Comparison of ENCODE assay signal across 9 cellular contexts in genomic region chr10:132684164-132684891, GRCh38.
DNase-seq lines count a peak whose midpoint lies in the region; ATAC-seq and TF ChIP-seq lines count a peak whose summit lies in the region.
"Had no signal": no experiment of that assay in that cellular context is flagged by ENCODE, and none has a peak within 500 bp of the region (broad histone marks: within the 10 kb centered on the region; RNA-seq: fewer than 3 reads in every experiment).

No MANE protein-coding gene starts in this region.

- H3K23me2 ChIP-seq in H9 (ENCODE audit: insufficient read length, low read depth, low read length, poor library complexity, severe bottlenecking) = no peaks in the 10 kb centered on the region

- H2AK5ac ChIP-seq in H9 (ENCODE audit: insufficient read length, low read length) = no peak overlapping the region

- POLR2A ChIA-PET in CD4-positive, alpha-beta T cell (lab: Charles Lee) = no interaction called here

- H4K91ac ChIP-seq in H9 (ENCODE audit: insufficient read length, low read depth, low read length) = no peak overlapping the region

- peaks cover 5% of the 10 kb centered on the region for H4K20me1 ChIP-seq in H9 (ENCODE audit: control insufficient read depth, insufficient read depth, insufficient read length)

- CTCF ChIA-PET in CD4-positive, alpha-beta T cell (lab: Charles Lee) = no interaction called here

- no peaks in the 10 kb centered on the region for H3K9me3 ChIP-seq in CD4-positive, alpha-beta T cell (ENCODE audit: control insufficient read depth, low read length)
- no peaks in the 10 kb centered on the region for H3K9me3 ChIP-seq in H9 (ENCODE audit: control insufficient read depth, low read depth, low read length)

- peak; percentile 89 for ATAC-seq in CD4-positive, alpha-beta T cell (ENCODE audit: poor library complexity)

- no peaks in the 10 kb centered on the region for H3K79me2 ChIP-seq in H9 (ENCODE audit: insufficient read depth, low read length)

- H4K8ac ChIP-seq in H9 (replicated peaks; ENCODE audit: insufficient read length, low read depth, low read length) = no peak overlapping the region

- no peak overlapping the region for H3K4ac ChIP-seq in H9 (ENCODE audit: low read depth, low read length)

- no peak overlapping the region for H2BK12ac ChIP-seq in H9 (ENCODE audit: insufficient read length, low read depth, low read length)

- TF ChIP-seq CTCF in CD4-positive, alpha-beta T cell (IDR thresholded peaks at IDR 0.05) = no peak
- TF ChIP-seq CTCF in H9 (conservative IDR thresholded peaks at IDR 0.05) = no peak

- no peak overlapping the region; the same call in 1 of the 2 replicates for H3K14ac ChIP-seq in H9 (ENCODE audit: insufficient read depth, low read length)

- no peaks in the 10 kb centered on the region for H3K27me3 ChIP-seq in CD4-positive, alpha-beta T cell (ENCODE audit: control insufficient read depth, insufficient read depth, low read length)
- H3K27me3 ChIP-seq in H9 (ENCODE audit: insufficient read depth, low read length) = no peaks in the 10 kb centered on the region

- H2BK5ac ChIP-seq in H9 (ENCODE audit: insufficient read length, low read length) = no peak overlapping the region

- peaks cover 31% of the 10 kb centered on the region for H3K4me1 Mint-ChIP-seq in CD4-positive, alpha-beta T cell (ENCODE audit: low read depth)
- H3K4me1 Mint-ChIP-seq in H9 = peaks cover 4 to 5% of the 10 kb centered on the region in 2 experiments; a peak in 3 of 4 replicates

- H3K27ac ChIP-seq in CD4-positive, alpha-beta T cell (ENCODE audit: low read depth, low read length) = no peak overlapping the region
- H3K27ac ChIP-seq in H9 (ENCODE audit: insufficient read length, low read depth, low read length) (no peak overlapping the region), cingulate gyrus (ENCODE audit: low read depth, low read length) (peak overlapping the region; percentile 100)
- H3K27ac ChIP-seq: skin epidermis had no signal

- H3K79me1 ChIP-seq in H9 (ENCODE audit: insufficient read depth, low read depth, low read length, poor library complexity, severe bottlenecking) = no peaks in the 10 kb centered on the region

- intact Hi-C loops in CD4-positive, alpha-beta T cell (cut with DNase I, micrococcal nuclease) = no loop called here

- no peak overlapping the region for H3K56ac ChIP-seq in H9 (ENCODE audit: insufficient read length, low read depth, low read length)

- peaks cover 11% of the 10 kb centered on the region for H3K36me3 Mint-ChIP-seq in CD4-positive, alpha-beta T cell (ENCODE audit: low read depth)
- H3K36me3 Mint-ChIP-seq in H9 (ENCODE audit: insufficient read depth in 1 of 3, low read depth in 3 of 3) = peaks cover 0 to 7% (median under 1%) of the 10 kb centered on the region in 3 experiments; a peak in 3 of 7 replicates

- no peak overlapping the region for H3K9ac ChIP-seq in H9 (ENCODE audit: extremely low read depth, insufficient read length, low read length)

- H3K4me3 Mint-ChIP-seq in CD4-positive, alpha-beta T cell = no peak overlapping the region
- H3K4me3 Mint-ChIP-seq in H9 = no peak overlapping the region

- H3T11ph ChIP-seq in H9 (ENCODE audit: low read length) = no peak overlapping the region

- no peaks in the 10 kb centered on the region for H3K9me3 Mint-ChIP-seq in CD4-positive, alpha-beta T cell
- peaks cover 0 to 9% of the 10 kb centered on the region in 2 experiments; a peak in 2 of 5 replicates for H3K9me3 Mint-ChIP-seq in H9

- H2AFZ ChIP-seq in H9 (ENCODE audit: low read length) = no peak overlapping the region

- DNase-seq in CD4-positive, alpha-beta T cell = peak in 5 of 10 experiments; percentile 11 to 35 (median 16)
- DNase-seq in H9 = peak; percentile 18
- DNase-seq in SW480 (ENCODE audit: low spot score) = peak; percentile 49
- DNase-seq in stimulated activated CD4-positive, alpha-beta T cell treated with anti-CD3 and anti-CD28 coated beads, Interleukin-15, amount 100 ng/mL, for 48 hours (ENCODE audit: low read depth in 2 of 2) = peak; percentile 32 to 33
- no peak for DNase-seq in NCI-H187 (lab: John Stamatoyannopoulos, UW)
- DNase-seq in SKM-1 treated with dmso at 0.1 percent for 144 hours (lab: John Stamatoyannopoulos, UW; ENCODE audit: unreplicated experiment) = no peak
- no peak for DNase-seq in NCI-H524 treated with DMSO at 0.1 percent for 48 hours (lab: John Stamatoyannopoulos, UW)

- no peak overlapping the region for H3K4me2 ChIP-seq in H9 (ENCODE audit: insufficient read depth, insufficient read length, low read length)

- H2BK120ac ChIP-seq in H9 (ENCODE audit: low read depth, low read length, poor library complexity, severe bottlenecking) = no peak overlapping the region

- H3K27ac Mint-ChIP-seq in CD4-positive, alpha-beta T cell = peak overlapping the region; percentile 5
- H3K27ac Mint-ChIP-seq in H9 = no peak overlapping the region

- H3K4me1 ChIP-seq in H9 (ENCODE audit: insufficient read depth, low read length) = no peaks in the 10 kb centered on the region

- H3K23ac ChIP-seq in H9 (ENCODE audit: insufficient read length, low read depth, low read length) = no peak overlapping the region

- no peak overlapping the region for H2BK15ac ChIP-seq in H9 (ENCODE audit: low read depth, low read length)

- no peak overlapping the region for H2BK20ac ChIP-seq in H9 (ENCODE audit: low read depth, low read length, poor library complexity, severe bottlenecking)

- no peak overlapping the region for H3K18ac ChIP-seq in H9 (ENCODE audit: insufficient read length, low read depth, low read length)

- H3K27me3 Mint-ChIP-seq in CD4-positive, alpha-beta T cell = no peaks in the 10 kb centered on the region
- H3K27me3 Mint-ChIP-seq in H9 (ENCODE audit: low read depth) = no peaks in the 10 kb centered on the region

- no peak overlapping the region for H4K5ac ChIP-seq in H9 (ENCODE audit: insufficient read length, low read depth, low read length)

- WGBS in H9 (ENCODE audit: extremely low coverage, insufficient read length, low lambda C conversion rate) = no CpG with 5 or more reads among the region's 12 CpGs

Comparison
In these comparisons a context has a peak if more than half of its experiments do, and no peak if none do; other contexts are left out.
1. DNase-seq: peak in H9 (single experiment), SW480 (single experiment) and stimulated activated CD4-positive, alpha-beta T cell treated with anti-CD3 and anti-CD28 coated beads, Interleukin-15, amount 100 ng/mL, for 48 hours (2 of 2); none in NCI-H187 (0 of 2), SKM-1 treated with dmso at 0.1 percent for 144 hours (single experiment) and NCI-H524 treated with DMSO at 0.1 percent for 48 hours (single experiment).